Comparison of ENCODE assay signal across 8 cellular contexts in genomic region chr15:38440353-38441129, GRCh38. TPM values are rescaled to one million over a fixed set of nuclear protein-coding genes. Genes with fewer than 3 reads are reported as not detected.
DNase-seq lines count a peak whose midpoint lies in the region; ATAC-seq and TF ChIP-seq lines count a peak whose summit lies in the region.

No MANE protein-coding gene starts in this region.

- no peaks in the 10 kb centered on the region for H3K9me3 ChIP-seq in lower lobe of right lung

- no peak overlapping the region for H3K4me3 ChIP-seq in lower lobe of right lung

- no peaks in the 10 kb centered on the region for H3K4me1 ChIP-seq in lower lobe of right lung

- intact Hi-C loops in activated B cell treated with CpG ODN at 0.5 μM for 24 hours (cut with micrococcal nuclease) (loop anchor here (1.0 to 5.0 kb wide), 5 partner anchors 34 to 1317 kb away; no protein-coding TSS in a partner anchor), lower lobe of right lung (cut with DNase I) (loop anchor here (10.0 kb wide), 1 partner anchor 254 kb away; no protein-coding TSS in a partner anchor)

- DNase-seq in AG20443 (ENCODE audit: low spot score) = peak; percentile 68
- peak; percentile 57 for DNase-seq in NCI-H2196 treated with DMSO at 0.1 percent for 48 hours (lab: John Stamatoyannopoulos, UW; ENCODE audit: unreplicated experiment)
- no peak for DNase-seq in activated B cell treated with CpG ODN at 0.5 μM for 24 hours
- peak; percentile 71 to 78 for DNase-seq in dermis microvascular lymphatic vessel endothelial cell (ENCODE audit: low read depth in 2 of 2)
- peak; percentile 49 for DNase-seq in lower lobe of right lung
- DNase-seq in stimulated activated naive B cell treated with anti-CD40 and anti-IgM and Interleukin-4, amounts not matched to agents 10 μg/mL and 1 μg/mL and 100 μg/mL, for 72 hours = no peak

- no peak overlapping the region for H3K27ac ChIP-seq in lower lobe of right lung

- H3K4me3 Mint-ChIP-seq in activated B cell treated with CpG ODN at 0.5 μM for 24 hours = no peak overlapping the region
- peak overlapping the region; percentile 3 to 37 for H3K4me3 Mint-ChIP-seq in stimulated activated naive B cell treated with anti-CD40 and anti-IgM and Interleukin-4, amounts not matched to agents 10 μg/mL and 1 μg/mL and 100 μg/mL, for 72 hours

- H3K36me3 Mint-ChIP-seq in activated B cell treated with CpG ODN at 0.5 μM for 24 hours (ENCODE audit: low read depth) = no peaks in the 10 kb centered on the region
- H3K36me3 Mint-ChIP-seq in stimulated activated naive B cell treated with anti-CD40 and anti-IgM and Interleukin-4, amounts not matched to agents 10 μg/mL and 1 μg/mL and 100 μg/mL, for 72 hours = peaks cover 0 to 2% of the 10 kb centered on the region in 2 donors

- TF ChIP-seq CTCF in activated B cell treated with CpG ODN at 0.5 μM for 24 hours (IDR thresholded peaks at IDR 0.05) (peak; percentile 64), lower lobe of right lung (IDR thresholded peaks at IDR 0.05) (peak; percentile 94)

- H3K27ac Mint-ChIP-seq in activated B cell treated with CpG ODN at 0.5 μM for 24 hours = no peak overlapping the region
- H3K27ac Mint-ChIP-seq in stimulated activated naive B cell treated with anti-CD40 and anti-IgM and Interleukin-4, amounts not matched to agents 10 μg/mL and 1 μg/mL and 100 μg/mL, for 72 hours = no peak overlapping the region

- H3K27me3 ChIP-seq in lower lobe of right lung (ENCODE audit: low read depth) = peaks cover 6% of the 10 kb centered on the region

- ATAC-seq in GM18858 (IDR thresholded peaks at IDR 0.05; ENCODE audit: unreplicated experiment) (peak; percentile 68), HG03095 (IDR thresholded peaks at IDR 0.05; ENCODE audit: unreplicated experiment) (peak; percentile 70), activated B cell treated with CpG ODN at 0.5 μM for 24 hours (ENCODE audit: low read depth) (peak; percentile 96), lower lobe of right lung (peak; percentile 88 to 94)
- peak; percentile 86 to 87 for ATAC-seq in stimulated activated naive B cell treated with anti-CD40 and anti-IgM and Interleukin-4, amounts not matched to agents 10 μg/mL and 1 μg/mL and 100 μg/mL, for 72 hours (replicated peaks)

- POLR2A ChIA-PET in activated B cell treated with CpG ODN at 0.5 μM for 24 hours (lab: Charles Lee) = interaction anchor here (1.3 to 1.7 kb wide), 3 partner anchors 14 to 259 kb away, joined by 6 to 9 read pairs (median 7); partner anchors contain the start of genes FAM98B and RASGRP1

- CTCF ChIA-PET in activated B cell treated with CpG ODN at 0.5 μM for 24 hours (lab: Charles Lee) = interaction anchor here (0.6 to 4.9 kb wide), 33 partner anchors 11 to 1316 kb away, joined by 3 to 130 read pairs (median 5); partner anchors contain the start of genes FAM98B and RASGRP1

- peaks cover 5% of the 10 kb centered on the region for H3K4me1 Mint-ChIP-seq in activated B cell treated with CpG ODN at 0.5 μM for 24 hours
- peaks cover 7 to 11% of the 10 kb centered on the region in 2 donors for H3K4me1 Mint-ChIP-seq in stimulated activated naive B cell treated with anti-CD40 and anti-IgM and Interleukin-4, amounts not matched to agents 10 μg/mL and 1 μg/mL and 100 μg/mL, for 72 hours

- peaks cover 2% of the 10 kb centered on the region for H3K9me3 Mint-ChIP-seq in activated B cell treated with CpG ODN at 0.5 μM for 24 hours
- H3K9me3 Mint-ChIP-seq in stimulated activated naive B cell treated with anti-CD40 and anti-IgM and Interleukin-4, amounts not matched to agents 10 μg/mL and 1 μg/mL and 100 μg/mL, for 72 hours = peaks cover 0 to 4% of the 10 kb centered on the region in 2 donors

- H3K36me3 ChIP-seq in lower lobe of right lung = no peaks in the 10 kb centered on the region

- peaks cover 34% of the 10 kb centered on the region for H3K27me3 Mint-ChIP-seq in activated B cell treated with CpG ODN at 0.5 μM for 24 hours
- peaks cover 23 to 37% of the 10 kb centered on the region in 2 donors for H3K27me3 Mint-ChIP-seq in stimulated activated naive B cell treated with anti-CD40 and anti-IgM and Interleukin-4, amounts not matched to agents 10 μg/mL and 1 μg/mL and 100 μg/mL, for 72 hours

RNA-seq across cellular contexts. Expression of gene FAM98B, which starts 13.4 kb away (rescaled TPM):
- total RNA-seq in activated B cell treated with CpG ODN at 0.5 μM for 24 hours = 29.9 and 30.7 TPM in 2 replicates
- total RNA-seq in dermis microvascular lymphatic vessel endothelial cell = 4.9 and 5.9 TPM in 2 replicates
- total RNA-seq in lower lobe of right lung = 16.8 TPM

Comparison
In these comparisons a context has a peak if more than half of its experiments do, and no peak if none do; other contexts are left out.
1. DNase-seq: peak in AG20443 (single experiment), NCI-H2196 treated with DMSO at 0.1 percent for 48 hours (single experiment), dermis microvascular lymphatic vessel endothelial cell (2 of 2) and lower lobe of right lung (single experiment); none in activated B cell treated with CpG ODN at 0.5 μM for 24 hours (single experiment) and stimulated activated naive B cell treated with anti-CD40 and anti-IgM and Interleukin-4, amounts not matched to agents 10 μg/mL and 1 μg/mL and 100 μg/mL, for 72 hours (single experiment).
2. Peak in every context shown above with its lines, with median percentiles within 50 percentile points of each other: ATAC-seq.